Comparison of ENCODE assay signal across 14 cellular contexts in genomic region chr2:120937736-120938131, GRCh38.
DNase-seq lines count a peak whose midpoint lies in the region; ATAC-seq and TF ChIP-seq lines count a peak whose summit lies in the region.
"Had no signal": no experiment of that assay in that cellular context is flagged by ENCODE, and none has a peak within 500 bp of the region (broad histone marks: within the 10 kb centered on the region; RNA-seq: fewer than 3 reads in every experiment).

No MANE protein-coding gene starts in this region.

- no peak for ATAC-seq in RWPE2 (ENCODE audit: low read depth)
- ATAC-seq in omental fat pad (ENCODE audit: low FRiP score) = peak; percentile 68
- ATAC-seq in GM21360 (IDR thresholded peaks at IDR 0.05; ENCODE audit: unreplicated experiment) = no peak
- ATAC-seq in stimulated activated naive B cell treated with anti-CD40 and anti-IgM and Interleukin-4, amounts not matched to agents 10 μg/mL and 1 μg/mL and 100 μg/mL, for 72 hours (replicated peaks) = no peak
- ATAC-seq: activated naive CD8-positive, alpha-beta T cell treated with anti-CD3 and anti-CD28 coated beads, Interleukin-2, amount 50 U/mL, for 24 hours had no signal

- peak; percentile 45 for DNase-seq in AG04450 (ENCODE audit: low read depth, low spot score)
- no peak for DNase-seq in RWPE2 (ENCODE audit: low spot score)
- peak; percentile 86 for DNase-seq in fibroblast of pulmonary artery (ENCODE audit: low read depth)
- no peak for DNase-seq in omental fat pad (ENCODE audit: low spot score)
- DNase-seq in HuH-7.5 (ENCODE audit: low spot score) = no peak
- DNase-seq in NCI-H187 (lab: John Stamatoyannopoulos, UW) = no peak
- DNase-seq in stimulated activated naive B cell treated with anti-CD40 and anti-IgM and Interleukin-4, amounts not matched to agents 10 μg/mL and 1 μg/mL and 100 μg/mL, for 72 hours = no peak
- DNase-seq: activated naive CD8-positive, alpha-beta T cell treated with anti-CD3 and anti-CD28 coated beads, Interleukin-2, amount 50 U/mL, for 24 hours; NCI-H1694 treated with DMSO at 0.1 percent for 48 hours; stimulated activated CD4-positive, alpha-beta T cell treated with anti-CD3 and anti-CD28 coated beads, Interleukin-2, amount 100 ng/mL, for 48 hours; T1000 had no signal

- H3K27ac ChIP-seq in AG04450 (ENCODE audit: low read depth, low read length) (peak overlapping the region; percentile 94), RWPE2 (ENCODE audit: poor library complexity, severe bottlenecking) (peak overlapping the region; percentile 95)
- H3K27ac ChIP-seq: epithelial cell of prostate, neutrophil had no signal

- H3K4me3 Mint-ChIP-seq in stimulated activated naive B cell treated with anti-CD40 and anti-IgM and Interleukin-4, amounts not matched to agents 10 μg/mL and 1 μg/mL and 100 μg/mL, for 72 hours = no peak overlapping the region
- H3K4me3 Mint-ChIP-seq: activated naive CD8-positive, alpha-beta T cell treated with anti-CD3 and anti-CD28 coated beads, Interleukin-2, amount 50 U/mL, for 24 hours had no signal

- no peak for TF ChIP-seq CTCF in AG04450 (IDR thresholded peaks at IDR 0.05; ENCODE audit: low read depth, low read length)
- TF ChIP-seq CTCF in RWPE2 (IDR thresholded peaks at IDR 0.05; ENCODE audit: poor library complexity, severe bottlenecking) = no peak
- TF ChIP-seq CTCF in fibroblast of pulmonary artery (IDR thresholded peaks at IDR 0.05; ENCODE audit: low read length, missing control alignments) = no peak
- no peak for TF ChIP-seq CTCF in omental fat pad (IDR thresholded peaks at IDR 0.05)

- H3K4me1 ChIP-seq in RWPE2 (ENCODE audit: insufficient read depth, poor library complexity, severe bottlenecking) = peaks cover 36% of the 10 kb centered on the region

- no peaks in the 10 kb centered on the region for H3K36me3 Mint-ChIP-seq in stimulated activated naive B cell treated with anti-CD40 and anti-IgM and Interleukin-4, amounts not matched to agents 10 μg/mL and 1 μg/mL and 100 μg/mL, for 72 hours

- H3K27ac Mint-ChIP-seq in stimulated activated naive B cell treated with anti-CD40 and anti-IgM and Interleukin-4, amounts not matched to agents 10 μg/mL and 1 μg/mL and 100 μg/mL, for 72 hours = no peak overlapping the region
- H3K27ac Mint-ChIP-seq: activated naive CD8-positive, alpha-beta T cell treated with anti-CD3 and anti-CD28 coated beads, Interleukin-2, amount 50 U/mL, for 24 hours had no signal

- H3K36me3 ChIP-seq in RWPE2 (ENCODE audit: low read depth) = no peaks in the 10 kb centered on the region
- H3K36me3 ChIP-seq: neutrophil had no signal

- POLR2A ChIA-PET in AG04450 (lab: Yijun Ruan, JAX) = interaction anchor here (1.0 kb wide), 1 partner anchor 15 kb away, joined by 3 read pairs; no protein-coding TSS in a partner anchor

- H3K4me3 ChIP-seq in AG04450 (ENCODE audit: low read depth, low read length) (no peak overlapping the region), RWPE2 (ENCODE audit: severe bottlenecking) (no peak overlapping the region), fibroblast of pulmonary artery (replicated peaks; ENCODE audit: low read depth, low read length) (no peak overlapping the region)

- peaks cover 0 to under 1% of the 10 kb centered on the region in 2 donors for H3K4me1 Mint-ChIP-seq in stimulated activated naive B cell treated with anti-CD40 and anti-IgM and Interleukin-4, amounts not matched to agents 10 μg/mL and 1 μg/mL and 100 μg/mL, for 72 hours
- H3K4me1 Mint-ChIP-seq: activated naive CD8-positive, alpha-beta T cell treated with anti-CD3 and anti-CD28 coated beads, Interleukin-2, amount 50 U/mL, for 24 hours had no signal

- H3K9me3 Mint-ChIP-seq in stimulated activated naive B cell treated with anti-CD40 and anti-IgM and Interleukin-4, amounts not matched to agents 10 μg/mL and 1 μg/mL and 100 μg/mL, for 72 hours = peaks cover 0 to 1% of the 10 kb centered on the region in 2 donors
- H3K9me3 Mint-ChIP-seq: activated naive CD8-positive, alpha-beta T cell treated with anti-CD3 and anti-CD28 coated beads, Interleukin-2, amount 50 U/mL, for 24 hours had no signal

- CTCF ChIA-PET in AG04450 (lab: Charles Lee) = no interaction called here

- H3K9me3 ChIP-seq in AG04450 (ENCODE audit: control insufficient read depth, insufficient read depth, low read length) (no peaks in the 10 kb centered on the region), RWPE2 (ENCODE audit: severe bottlenecking) (no peaks in the 10 kb centered on the region)
- H3K9me3 ChIP-seq: neutrophil had no signal

- H3K27me3 Mint-ChIP-seq in stimulated activated naive B cell treated with anti-CD40 and anti-IgM and Interleukin-4, amounts not matched to agents 10 μg/mL and 1 μg/mL and 100 μg/mL, for 72 hours = peaks cover 0 to 5% of the 10 kb centered on the region in 2 donors

- H3K27me3 ChIP-seq in AG04450 (ENCODE audit: control insufficient read depth, insufficient read depth, low read length) = no peaks in the 10 kb centered on the region
- no peaks in the 10 kb centered on the region for H3K27me3 ChIP-seq in RWPE2 (ENCODE audit: insufficient read depth, poor library complexity, severe bottlenecking)
- H3K27me3 ChIP-seq: neutrophil had no signal

Comparison
In these comparisons a context has a peak if more than half of its experiments do, and no peak if none do; other contexts are left out.
1. DNase-seq: peak in AG04450 (single experiment) and fibroblast of pulmonary artery (single experiment); none in RWPE2 (single experiment), omental fat pad (single experiment), HuH-7.5 (single experiment), NCI-H187 (0 of 2) and stimulated activated naive B cell treated with anti-CD40 and anti-IgM and Interleukin-4, amounts not matched to agents 10 μg/mL and 1 μg/mL and 100 μg/mL, for 72 hours (single experiment).